Comparison of ENCODE assay signal across 25 cellular contexts in genomic region chr2:165079432-165079831, GRCh38.
"Had no signal": no experiment of that assay in that cellular context is flagged by ENCODE, and none has a peak within 500 bp of the region (broad histone marks: within the 10 kb centered on the region; RNA-seq: fewer than 3 reads in every experiment).

No MANE protein-coding gene starts in this region.

- H3K4me3 ChIP-seq: gastroesophageal sphincter, neural progenitor cell, smooth muscle cell, stomach, testis, tibial nerve, upper lobe of left lung had no signal

- H2AFZ ChIP-seq: neural progenitor cell, parathyroid adenoma had no signal

- H3K9ac ChIP-seq: neural progenitor cell, parathyroid adenoma had no signal

- ATAC-seq: foreskin keratinocyte; gastroesophageal sphincter; naive thymus-derived CD4-positive, alpha-beta T cell; sciatic nerve; stimulated activated effector memory CD8-positive, alpha-beta T cell treated with anti-CD3 and anti-CD28 coated beads, Interleukin-12 subunit alpha, Interleukin-12 subunit beta, amount 100 ng/mL, for 72 hours had no signal

- H3K9me3 ChIP-seq: testis had no signal

- H3K4me2 ChIP-seq: neural progenitor cell, smooth muscle cell had no signal

- H3K36me3 ChIP-seq: gastroesophageal sphincter, neural progenitor cell, stomach, tibial nerve, upper lobe of left lung had no signal

- H3K27me3 ChIP-seq: gastroesophageal sphincter, neural progenitor cell, stomach, testis, tibial nerve, upper lobe of left lung had no signal

- H3K27ac ChIP-seq: foreskin keratinocyte, gastroesophageal sphincter, neural progenitor cell, parathyroid adenoma, stomach, testis, tibial nerve, upper lobe of left lung had no signal

- FAIRE-seq: urothelium cell line had no signal

- DNase-seq: cerebellar nuclear complex; cortex of kidney; foreskin keratinocyte; hypothalamus; immature natural killer cell; islet precursor cell; kidney glomerular epithelial cell; mesendoderm; midbrain; naive thymus-derived CD4-positive, alpha-beta T cell; stimulated activated CD4-positive, alpha-beta T cell treated with anti-CD3 and anti-CD28 coated beads, Interleukin-12 subunit alpha, Interleukin-12 subunit beta, amount 100 ng/mL, for 4 hours; stimulated activated CD4-positive, alpha-beta T cell treated with anti-CD3 and anti-CD28 coated beads, Interleukin-2, amount 100 ng/mL, for 24 hours; stimulated activated CD4-positive, alpha-beta T cell treated with anti-CD3 and anti-CD28 coated beads, Interleukin-4, amount 100 ng/mL, for 24 hours; stimulated activated naive CD4-positive, alpha-beta T cell treated with Interleukin-2 at 50 U/mL for 16 hours; stomach; testis; upper lobe of left lung had no signal

- H3K79me2 ChIP-seq: parathyroid adenoma had no signal

- H3K4me1 ChIP-seq: foreskin keratinocyte, gastroesophageal sphincter, parathyroid adenoma, stomach, testis, tibial nerve, upper lobe of left lung had no signal
